In genomic region chr9:85402541-85402940, GRCh38 we compare ENCODE assay signal across 21 cellular contexts.
"Had no signal": no experiment of that assay in that cellular context is flagged by ENCODE, and none has a peak within 500 bp of the region (broad histone marks: within the 10 kb centered on the region; RNA-seq: fewer than 3 reads in every experiment).

No MANE protein-coding gene starts in this region.

- H3K27me3 Mint-ChIP-seq: stimulated activated memory B cell treated with anti-CD40 and anti-IgM and Interleukin-4, amounts not matched to agents 10 μg/mL and 1 μg/mL and 100 μg/mL, for 72 hours had no signal

- H3K27me3 ChIP-seq: transverse colon, uterus had no signal

- H3K4me3 ChIP-seq: coronary artery, gastroesophageal sphincter, left ventricle myocardium inferior, transverse colon, uterus had no signal

- H3K4me1 ChIP-seq: gastroesophageal sphincter, transverse colon, uterus had no signal

- H3K9me3 ChIP-seq: gastroesophageal sphincter, left ventricle myocardium inferior, transverse colon, uterus had no signal

- H3K4me3 Mint-ChIP-seq: activated naive CD8-positive, alpha-beta T cell treated with anti-CD3 and anti-CD28 coated beads, Interleukin-2, amount 50 U/mL, for 24 hours; stimulated activated memory B cell treated with anti-CD40 and anti-IgM and Interleukin-4, amounts not matched to agents 10 μg/mL and 1 μg/mL and 100 μg/mL, for 72 hours; T-helper 1 cell treated with Interleukin-12 subunit alpha and Interleukin-12 subunit beta and Interleukin-4 antibody, amounts not matched to agents 30 μg/mL and 1 μg/mL, for 36 hours had no signal

- H3K36me3 ChIP-seq: gastroesophageal sphincter, left ventricle myocardium inferior, transverse colon, uterus had no signal

- DNase-seq: activated CD4-positive, alpha-beta T cell treated with anti-CD3 and anti-CD28 coated beads for 4 hours; activated CD4-positive, alpha-beta T cell treated with anti-CD3 and anti-CD28 coated beads, Interleukin-2, amount 50 U/mL, for 48 hours; activated CD4-positive, CD25-positive, alpha-beta regulatory T cell; activated effector memory CD4-positive, alpha-beta T cell treated with Interleukin-2 at 50 U/mL for 16 hours; activated naive CD4-positive, alpha-beta T cell treated with anti-CD3 and anti-CD28 coated beads, Interleukin-2, amount 50 U/mL, for 16 hours; activated naive CD8-positive, alpha-beta T cell treated with anti-CD3 and anti-CD28 coated beads, Interleukin-2, amount 50 U/mL, for 24 hours; activated T-cell treated with anti-CD3 and anti-CD28 coated beads, Interleukin-2, amount 50 U/mL, for 48 hours; cerebellar nuclear complex; head of caudate nucleus; left ventricle myocardium inferior; occipital lobe; small intestine; stimulated activated CD4-positive, alpha-beta T cell treated with anti-CD3 and anti-CD28 coated beads, Interleukin-15, amount 100 ng/mL, for 24 hours; transverse colon; uterus had no signal

- ATAC-seq: activated naive CD8-positive, alpha-beta T cell treated with anti-CD3 and anti-CD28 coated beads, Interleukin-2, amount 50 U/mL, for 24 hours; gastroesophageal sphincter; sciatic nerve; stimulated activated memory B cell treated with anti-CD40 and anti-IgM and Interleukin-4, amounts not matched to agents 10 μg/mL and 1 μg/mL and 100 μg/mL, for 72 hours had no signal

- H3K27ac Mint-ChIP-seq: activated naive CD8-positive, alpha-beta T cell treated with anti-CD3 and anti-CD28 coated beads, Interleukin-2, amount 50 U/mL, for 24 hours; stimulated activated memory B cell treated with anti-CD40 and anti-IgM and Interleukin-4, amounts not matched to agents 10 μg/mL and 1 μg/mL and 100 μg/mL, for 72 hours; T-helper 1 cell treated with Interleukin-12 subunit alpha and Interleukin-12 subunit beta and Interleukin-4 antibody, amounts not matched to agents 30 μg/mL and 1 μg/mL, for 36 hours had no signal

- H3K27ac ChIP-seq: coronary artery, epithelial cell of prostate, gastroesophageal sphincter, left ventricle myocardium inferior, transverse colon, uterus had no signal

- H3K4me1 Mint-ChIP-seq: activated naive CD8-positive, alpha-beta T cell treated with anti-CD3 and anti-CD28 coated beads, Interleukin-2, amount 50 U/mL, for 24 hours; stimulated activated memory B cell treated with anti-CD40 and anti-IgM and Interleukin-4, amounts not matched to agents 10 μg/mL and 1 μg/mL and 100 μg/mL, for 72 hours had no signal

- H3K9me3 Mint-ChIP-seq: activated naive CD8-positive, alpha-beta T cell treated with anti-CD3 and anti-CD28 coated beads, Interleukin-2, amount 50 U/mL, for 24 hours; stimulated activated memory B cell treated with anti-CD40 and anti-IgM and Interleukin-4, amounts not matched to agents 10 μg/mL and 1 μg/mL and 100 μg/mL, for 72 hours; T-helper 1 cell treated with Interleukin-12 subunit alpha and Interleukin-12 subunit beta and Interleukin-4 antibody, amounts not matched to agents 30 μg/mL and 1 μg/mL, for 36 hours had no signal

- H3K36me3 Mint-ChIP-seq: stimulated activated memory B cell treated with anti-CD40 and anti-IgM and Interleukin-4, amounts not matched to agents 10 μg/mL and 1 μg/mL and 100 μg/mL, for 72 hours had no signal
